9 cellular contexts compared by ENCODE assay signal in the genomic region with DNA sequence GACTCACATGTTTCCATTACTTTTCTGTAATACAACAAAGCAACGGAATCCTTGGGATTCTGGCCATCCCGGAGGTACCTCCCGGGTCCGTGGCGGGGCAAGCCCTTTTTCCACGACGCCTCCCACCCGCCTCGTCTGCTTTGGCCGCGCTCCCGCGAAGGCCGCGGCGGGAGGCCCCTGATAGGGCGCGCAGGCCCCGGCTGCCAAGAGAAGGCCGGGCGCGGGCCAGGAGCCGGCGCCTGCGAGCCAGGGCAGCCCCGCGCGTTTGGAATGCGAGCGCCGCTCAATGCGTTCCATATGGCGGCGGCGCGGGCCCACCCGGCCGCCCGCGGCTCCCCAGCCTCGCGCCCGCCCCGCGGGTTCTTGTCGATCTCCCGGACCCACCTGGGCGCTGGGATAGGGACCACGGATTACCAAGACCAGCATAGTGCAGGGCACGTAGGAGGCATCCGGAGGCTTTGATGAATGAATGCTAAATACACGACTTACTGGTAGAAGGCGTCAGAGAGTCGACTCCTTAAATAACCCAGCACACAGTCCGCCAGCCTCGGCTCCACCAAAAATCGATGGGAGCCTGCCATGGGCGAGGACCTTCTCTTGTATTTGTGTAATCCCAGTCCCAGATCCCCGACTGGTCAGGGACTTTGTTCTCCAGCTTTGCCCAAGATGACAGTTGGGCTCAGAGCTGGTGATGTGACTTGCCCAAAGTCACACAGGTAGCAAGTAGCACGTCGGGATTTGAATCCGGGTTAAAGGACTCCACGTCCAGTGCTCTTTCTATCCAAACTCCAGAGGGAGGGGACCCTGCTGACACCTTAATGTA. TPM values are rescaled to one million over a fixed set of nuclear protein-coding genes. Genes with fewer than 3 reads are reported as not detected.
DNase-seq lines count a peak whose midpoint lies in the region; ATAC-seq and TF ChIP-seq lines count a peak whose summit lies in the region.
"Had no signal": no experiment of that assay in that cellular context is flagged by ENCODE, and none has a peak within 500 bp of the region (broad histone marks: within the 10 kb centered on the region; RNA-seq: fewer than 3 reads in every experiment).

No MANE protein-coding gene starts in this region.

- no peaks in the 10 kb centered on the region for H3K9me3 Mint-ChIP-seq in activated T-cell treated with anti-CD3 and anti-CD28 coated beads, Interleukin-2, amount 50 U/mL, for 72 hours
- no peaks in the 10 kb centered on the region for H3K9me3 Mint-ChIP-seq in activated T-cell treated with anti-CD3 and anti-CD28 coated beads, Interleukin-2, amount 50 U/mL, for 4 hours

- no peak for DNase-seq in activated T-cell treated with anti-CD3 and anti-CD28 coated beads, Interleukin-2, amount 50 U/mL, for 72 hours
- DNase-seq in activated T-cell treated with anti-CD3 and anti-CD28 coated beads, Interleukin-2, amount 50 U/mL, for 4 hours, result no peak
- DNase-seq in choroid plexus epithelial cell (ENCODE audit: low read depth) (peak; percentile 35), left colon (no peak), tibial nerve (ENCODE audit: low spot score in 2 of 2) (no peak), NCI-H345 treated with DMSO at 0.1 percent for 48 hours (lab: John Stamatoyannopoulos, UW; ENCODE audit: unreplicated experiment) (no peak)
- DNase-seq: OCI-M1 had no signal

- H3K4me1 Mint-ChIP-seq in activated T-cell treated with anti-CD3 and anti-CD28 coated beads, Interleukin-2, amount 50 U/mL, for 72 hours (ENCODE audit: low read depth), result peaks cover 92% of the 10 kb centered on the region
- H3K4me1 Mint-ChIP-seq in activated T-cell treated with anti-CD3 and anti-CD28 coated beads, Interleukin-2, amount 50 U/mL, for 4 hours (ENCODE audit: low read depth), result peaks cover 79% of the 10 kb centered on the region

- H3K4me3 ChIP-seq in choroid plexus epithelial cell (ENCODE audit: low read depth, low read length) (peak overlapping the region; percentile 33), tibial nerve (peak overlapping the region in 3 of 4 donors; percentile 16 to 45 (median 26))

- WGBS in tibial nerve, 2 donors, result 19 to 35% methylated on average over 21 to 60 of the region's 63 CpGs

- no peaks in the 10 kb centered on the region for H3K27me3 ChIP-seq in tibial nerve

- peaks cover 2% of the 10 kb centered on the region in 2 donors for H3K36me3 Mint-ChIP-seq in activated T-cell treated with anti-CD3 and anti-CD28 coated beads, Interleukin-2, amount 50 U/mL, for 72 hours (ENCODE audit: insufficient read depth in 2 of 2)
- H3K36me3 Mint-ChIP-seq in activated T-cell treated with anti-CD3 and anti-CD28 coated beads, Interleukin-2, amount 50 U/mL, for 4 hours (ENCODE audit: insufficient read depth), result no peaks in the 10 kb centered on the region

- TF ChIP-seq CTCF in choroid plexus epithelial cell (conservative IDR thresholded peaks at IDR 0.05; ENCODE audit: low read depth, low read length), result no peak
- no peak for TF ChIP-seq CTCF in tibial nerve (IDR thresholded peaks at IDR 0.05)

- H3K27ac ChIP-seq in tibial nerve, result peak overlapping the region; percentile 70 to 86 (median 79)

- intact Hi-C loops in left colon (cut with DNase I, micrococcal nuclease), result no loop called here

- TF ChIP-seq EP300 in tibial nerve (IDR thresholded peaks at IDR 0.05), result peak in 1 of 2 donors; percentile 21

- peak overlapping the region; percentile 43 for H3K27ac Mint-ChIP-seq in activated T-cell treated with anti-CD3 and anti-CD28 coated beads, Interleukin-2, amount 50 U/mL, for 72 hours

- no peak for ATAC-seq in activated T-cell treated with anti-CD3 and anti-CD28 coated beads, Interleukin-2, amount 50 U/mL, for 72 hours (replicated peaks in 1 of 2)
- no peak for ATAC-seq in activated T-cell treated with anti-CD3 and anti-CD28 coated beads, Interleukin-2, amount 50 U/mL, for 4 hours
- ATAC-seq in left colon, result peak; percentile 52
- no peak for ATAC-seq in HG02870 (IDR thresholded peaks at IDR 0.05; ENCODE audit: unreplicated experiment)
- no peak for ATAC-seq in HG02973 (IDR thresholded peaks at IDR 0.05; ENCODE audit: unreplicated experiment)

- H3K4me1 ChIP-seq in tibial nerve, result peaks cover 0 to 47% (median 14%) of the 10 kb centered on the region in 4 donors

- no peak overlapping the region for H3K4me3 Mint-ChIP-seq in activated T-cell treated with anti-CD3 and anti-CD28 coated beads, Interleukin-2, amount 50 U/mL, for 72 hours
- H3K4me3 Mint-ChIP-seq in activated T-cell treated with anti-CD3 and anti-CD28 coated beads, Interleukin-2, amount 50 U/mL, for 4 hours, result no peak overlapping the region

- H3K27me3 Mint-ChIP-seq in activated T-cell treated with anti-CD3 and anti-CD28 coated beads, Interleukin-2, amount 50 U/mL, for 72 hours (ENCODE audit: low read depth), result no peaks in the 10 kb centered on the region
- no peaks in the 10 kb centered on the region for H3K27me3 Mint-ChIP-seq in activated T-cell treated with anti-CD3 and anti-CD28 coated beads, Interleukin-2, amount 50 U/mL, for 4 hours (ENCODE audit: low read depth)

- H3K36me3 ChIP-seq in tibial nerve, result no peaks in the 10 kb centered on the region

- H3K9me3 ChIP-seq in tibial nerve, result no peaks in the 10 kb centered on the region

- TF ChIP-seq POLR2A in tibial nerve (IDR thresholded peaks at IDR 0.05), result no peak

RNA-seq across cellular contexts. Expression of gene PHF19, which starts 17.6 kb away (rescaled TPM):
- total RNA-seq in activated T-cell treated with anti-CD3 and anti-CD28 coated beads, Interleukin-2, amount 50 U/mL, for 72 hours, result 100 to 1,000 TPM; 166 to 222 TPM
- total RNA-seq in activated T-cell treated with anti-CD3 and anti-CD28 coated beads, Interleukin-2, amount 50 U/mL, for 4 hours, result 10 to 100 TPM; 59.2 to 75.1 (median 64.8) TPM
- total RNA-seq in left colon, result 10 to 100 TPM; 11.6 to 14.5 TPM
- total RNA-seq in tibial nerve, result 10 to 100 TPM; 31.2 to 61.6 (median 44.3) TPM

RNA-seq across cellular contexts. Expression of gene TRAF1, which starts 32.0 kb away (rescaled TPM):
- 100 to 1,000 TPM in 1 of 2 donors, 10 to 100 TPM in 1; 91.6 to 101 TPM for total RNA-seq in activated T-cell treated with anti-CD3 and anti-CD28 coated beads, Interleukin-2, amount 50 U/mL, for 72 hours
- 100 to 1,000 TPM; 256 to 343 (median 265) TPM for total RNA-seq in activated T-cell treated with anti-CD3 and anti-CD28 coated beads, Interleukin-2, amount 50 U/mL, for 4 hours
- total RNA-seq in left colon, result 1 to 10 TPM; 2.2 to 2.8 TPM
- total RNA-seq in tibial nerve, result 10 to 100 TPM; 12.3 to 21.0 (median 19.8) TPM

RNA-seq across cellular contexts. Expression of gene PSMD5, which starts 51.9 kb away (rescaled TPM):
- total RNA-seq in activated T-cell treated with anti-CD3 and anti-CD28 coated beads, Interleukin-2, amount 50 U/mL, for 72 hours, result 10 to 100 TPM; 48.6 to 59.0 TPM
- 10 to 100 TPM; 64.3 to 75.9 (median 73.3) TPM for total RNA-seq in activated T-cell treated with anti-CD3 and anti-CD28 coated beads, Interleukin-2, amount 50 U/mL, for 4 hours
- 10 to 100 TPM; 33.4 to 36.9 TPM for total RNA-seq in left colon
- total RNA-seq in tibial nerve, result 10 to 100 TPM; 33.9 to 37.7 (median 37.4) TPM

Comparison
In these comparisons a context has a peak if more than half of its experiments do, and no peak if none do; other contexts are left out.
1. RNA of gene TRAF1, which starts 32.0 kb away (total RNA-seq): 256 to 343 TPM in activated T-cell treated with anti-CD3 and anti-CD28 coated beads, Interleukin-2, amount 50 U/mL, for 4 hours and 91.6 to 101 TPM in activated T-cell treated with anti-CD3 and anti-CD28 coated beads, Interleukin-2, amount 50 U/mL, for 72 hours; 12.3 to 21.0 TPM in tibial nerve and 2.2 to 2.8 TPM in left colon; every median in the first group is over 4 times any median in the second.